Comparison of ENCODE assay signal across 7 cellular contexts in genomic region chrX:14028473-14028872, GRCh38. TPM values are rescaled to one million over a fixed set of nuclear protein-coding genes. Genes with fewer than 3 reads are reported as not detected.
A peak's percentile ranks its signal among the peaks of the same experiment; 100 is the strongest.
DNase-seq lines count a peak whose midpoint lies in the region; ATAC-seq and TF ChIP-seq lines count a peak whose summit lies in the region.

No MANE protein-coding gene starts in this region.

- no peaks in the 10 kb centered on the region for H3K9me3 ChIP-seq in Panc1 (ENCODE audit: control insufficient read depth, insufficient read depth, low read depth, low read length)

- no peaks in the 10 kb centered on the region for H3K9me3 Mint-ChIP-seq in stimulated activated effector memory CD8-positive, alpha-beta T cell treated with anti-CD3 and anti-CD28 coated beads, Interleukin-12 subunit alpha, Interleukin-12 subunit beta, amount 100 ng/mL, for 72 hours

- peaks cover 5% of the 10 kb centered on the region; the same call in 1 of the 2 replicates for H3K4me1 ChIP-seq in Panc1 (ENCODE audit: control insufficient read depth, insufficient read depth, low read length)

- no TSS peak for BruUV-seq in Panc1 (replicated peaks; lab: Mats Ljungman, UMichigan)

- ATAC-seq in GM21529 (IDR thresholded peaks at IDR 0.05; ENCODE audit: unreplicated experiment) = peak; percentile 27
- no peak for ATAC-seq in Panc1
- ATAC-seq in stimulated activated effector memory CD8-positive, alpha-beta T cell treated with anti-CD3 and anti-CD28 coated beads, Interleukin-12 subunit alpha, Interleukin-12 subunit beta, amount 100 ng/mL, for 72 hours = peak; percentile 59
- ATAC-seq in GM18909 (IDR thresholded peaks at IDR 0.05; ENCODE audit: poor library complexity, unreplicated experiment) = no peak

- peak overlapping the region; percentile 81; the same call in 1 of the 2 replicates for H3K27ac ChIP-seq in Panc1 (ENCODE audit: low read length)

- H3K27ac Mint-ChIP-seq in stimulated activated effector memory CD8-positive, alpha-beta T cell treated with anti-CD3 and anti-CD28 coated beads, Interleukin-12 subunit alpha, Interleukin-12 subunit beta, amount 100 ng/mL, for 72 hours = peak overlapping the region; percentile 97

- in situ Hi-C loops in Panc1 (cut with HindIII; ENCODE audit: low pct_unique_long_range_greater_than_20kb, low sequenced_read_pairs) = no loop called here

- CTCF ChIA-PET in Panc1 (lab: Charles Lee) = no interaction called here

- H3K4me1 Mint-ChIP-seq in stimulated activated effector memory CD8-positive, alpha-beta T cell treated with anti-CD3 and anti-CD28 coated beads, Interleukin-12 subunit alpha, Interleukin-12 subunit beta, amount 100 ng/mL, for 72 hours = peaks cover 23% of the 10 kb centered on the region

- H3K4me3 Mint-ChIP-seq in stimulated activated effector memory CD8-positive, alpha-beta T cell treated with anti-CD3 and anti-CD28 coated beads, Interleukin-12 subunit alpha, Interleukin-12 subunit beta, amount 100 ng/mL, for 72 hours = peak overlapping the region; percentile 88

- H3K36me3 ChIP-seq in Panc1 (ENCODE audit: control insufficient read depth, insufficient read depth, low read length) = no peaks in the 10 kb centered on the region; the same call in 1 of the 2 replicates

- peaks cover 16% of the 10 kb centered on the region for H3K36me3 Mint-ChIP-seq in stimulated activated effector memory CD8-positive, alpha-beta T cell treated with anti-CD3 and anti-CD28 coated beads, Interleukin-12 subunit alpha, Interleukin-12 subunit beta, amount 100 ng/mL, for 72 hours

- H3K27me3 ChIP-seq in Panc1 (ENCODE audit: control insufficient read depth, insufficient read depth, low read length) = no peaks in the 10 kb centered on the region

- intact Hi-C loops in Panc1 (cut with micrococcal nuclease; ENCODE audit: unreplicated experiment) = no loop called here

- DNase-seq in Panc1 (ENCODE audit: low read depth, low spot score) (no peak), epithelial cell of proximal tubule (ENCODE audit: low read depth) (no peak), NCI-H1436 treated with DMSO at 0.1 percent for 48 hours (lab: John Stamatoyannopoulos, UW) (no peak), CD1c-positive myeloid dendritic cell (ENCODE audit: extremely low spot score) (no peak)
- DNase-seq in stimulated activated effector memory CD8-positive, alpha-beta T cell treated with anti-CD3 and anti-CD28 coated beads, Interleukin-12 subunit alpha, Interleukin-12 subunit beta, amount 100 ng/mL, for 72 hours (ENCODE audit: low spot score in 2 of 2) = no peak

- H3K4me3 ChIP-seq in Panc1 (ENCODE audit: low read depth in 2 of 2, low read length in 2 of 2) (peak overlapping the region; percentile 60 to 74; a peak in 3 of 4 replicates), epithelial cell of proximal tubule (ENCODE audit: low read depth, low read length) (peak overlapping the region; percentile 73)

- POLR2A ChIA-PET in Panc1 (lab: Charles Lee) = no interaction called here

- TF ChIP-seq CTCF in Panc1 (IDR thresholded peaks at IDR 0.05) = no peak
- no peak for TF ChIP-seq CTCF in epithelial cell of proximal tubule (conservative IDR thresholded peaks at IDR 0.05; ENCODE audit: low read depth, low read length)

RNA-seq across cellular contexts. Expression of gene GEMIN8, which starts 1.2 kb away (rescaled TPM):
- total RNA-seq in Panc1 (2021; ENCODE audit: unreplicated experiment) (11.2 TPM), epithelial cell of proximal tubule (23.0 and 25.9 TPM in 2 replicates)
- polyA plus RNA-seq in Panc1 (2012; ENCODE audit: insufficient read length) = 13.1 TPM

Comparison
In these comparisons a context has a peak if more than half of its experiments do, and no peak if none do; other contexts are left out.
1. ATAC-seq: peak in GM21529 (single experiment) and stimulated activated effector memory CD8-positive, alpha-beta T cell treated with anti-CD3 and anti-CD28 coated beads, Interleukin-12 subunit alpha, Interleukin-12 subunit beta, amount 100 ng/mL, for 72 hours (single experiment); none in Panc1 (single experiment) and GM18909 (single experiment).